Comparison of ENCODE assay signal across 25 cellular contexts in genomic region chr15:87757084-87757483, GRCh38.
"Had no signal": no experiment of that assay in that cellular context is flagged by ENCODE, and none has a peak within 500 bp of the region (broad histone marks: within the 10 kb centered on the region; RNA-seq: fewer than 3 reads in every experiment).

No MANE protein-coding gene starts in this region.

- H3K27ac Mint-ChIP-seq: endodermal cell; natural killer cell treated with Interleukin-12 subunit alpha and Interleukin-12 subunit beta and Interleukin-15 and Interleukin-18, amount 100 ng/mL, for 72 hours; neural progenitor cell had no signal

- H3K27me3 ChIP-seq: hepatocyte, neural progenitor cell, transverse colon had no signal

- H3K36me3 ChIP-seq: neural progenitor cell, stomach, thoracic aorta, transverse colon had no signal

- H3K4me1 ChIP-seq: neural progenitor cell, psoas muscle had no signal

- H3K36me3 Mint-ChIP-seq: neural progenitor cell had no signal

- ATAC-seq: foreskin keratinocyte, left cardiac atrium, left ventricle myocardium superior, psoas muscle, sciatic nerve had no signal

- H3K9me3 Mint-ChIP-seq: endodermal cell, neural progenitor cell had no signal

- H3K9me3 ChIP-seq: psoas muscle, stomach, thoracic aorta, transverse colon had no signal

- H3K9ac ChIP-seq: neural progenitor cell had no signal

- H3K4me3 Mint-ChIP-seq: endodermal cell; natural killer cell treated with Interleukin-12 subunit alpha and Interleukin-12 subunit beta and Interleukin-15 and Interleukin-18, amount 100 ng/mL, for 72 hours; neural progenitor cell had no signal

- H2AFZ ChIP-seq: hepatocyte, neural progenitor cell had no signal

- H3K27ac ChIP-seq: foreskin keratinocyte, hepatocyte, neural progenitor cell, psoas muscle, stomach, thoracic aorta, transverse colon had no signal

- H3K4me2 ChIP-seq: hepatocyte, neural progenitor cell had no signal

- DNase-seq: dermis blood vessel endothelial cell; effector CD4-positive, alpha-beta T cell; endodermal cell; erythroblast; foreskin keratinocyte; head of caudate nucleus; kidney; left cardiac atrium; left ventricle myocardium superior; mesenchymal stem cell; midbrain; psoas muscle; retina; stimulated activated CD4-positive, alpha-beta T cell treated with anti-CD3 and anti-CD28 coated beads, Interleukin-2, amount 100 ng/mL, for 24 hours; stimulated activated CD4-positive, alpha-beta T cell treated with anti-CD3 and anti-CD28 coated beads, Interleukin-4, amount 100 ng/mL, for 4 hours; stimulated activated naive CD4-positive, alpha-beta T cell; stomach; substantia nigra; transverse colon had no signal

- H3K4me3 ChIP-seq: hepatocyte, lung, neural progenitor cell, psoas muscle, stomach, thoracic aorta, transverse colon had no signal
